ENCODE assay signal across 13 cellular contexts in the genomic region with DNA sequence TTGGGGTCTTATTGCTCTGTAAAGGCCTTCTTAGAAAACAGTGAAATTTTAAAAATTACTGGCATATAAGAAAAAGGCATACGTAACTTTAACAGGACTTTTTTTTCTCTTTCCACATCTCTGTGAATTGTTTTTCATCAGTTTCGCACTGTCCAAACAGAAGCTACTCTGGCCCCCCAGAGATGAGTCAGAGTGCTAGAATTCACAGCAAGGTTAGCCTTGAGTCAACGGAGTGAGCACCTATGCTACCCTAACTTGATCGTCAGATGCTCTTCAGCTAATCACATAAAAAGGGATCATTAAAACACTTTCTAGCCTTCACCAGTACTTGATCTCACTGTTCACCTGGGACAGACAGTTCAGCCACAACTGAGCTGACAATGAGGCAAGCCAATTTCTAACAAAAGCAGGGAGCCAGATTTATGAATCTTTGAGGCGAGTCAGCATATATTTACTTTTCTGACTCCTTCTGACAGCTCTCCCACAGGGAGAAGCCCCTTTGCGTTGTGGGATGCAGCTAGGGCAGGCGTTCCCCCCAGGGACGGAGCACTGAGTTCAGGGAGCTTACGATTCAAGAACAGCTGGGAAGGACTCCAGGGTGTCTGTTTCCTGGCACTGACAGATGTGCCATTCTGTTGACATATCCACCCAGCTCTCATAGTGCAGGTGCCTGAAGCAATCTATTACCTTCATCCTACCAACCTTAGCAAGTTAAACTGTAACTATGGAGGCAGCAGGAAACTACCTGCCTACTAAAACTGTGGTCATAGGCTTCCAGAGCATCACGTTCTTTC. TPM values are rescaled to one million over a fixed set of nuclear protein-coding genes. Genes with fewer than 3 reads are reported as not detected.
DNase-seq lines count a peak whose midpoint lies in the region; ATAC-seq and TF ChIP-seq lines count a peak whose summit lies in the region.
"Had no signal": no experiment of that assay in that cellular context is flagged by ENCODE, and none has a peak within 500 bp of the region (broad histone marks: within the 10 kb centered on the region; RNA-seq: fewer than 3 reads in every experiment).

No MANE protein-coding gene starts in this region.

- 44 to 63% (median 51%) methylated on average over 10 of the region's 10 CpGs for WGBS in psoas muscle, 3 donors

- H3K27ac Mint-ChIP-seq in HFFc6 = peak overlapping the region; percentile 44
- H3K27ac Mint-ChIP-seq: activated CD4-positive, alpha-beta T cell treated with anti-CD3 and anti-CD28 coated beads, Interleukin-2, amount 10 ng/mL, durations not matched to agents 7 days and 5 days had no signal

- no peak overlapping the region for H3K4me3 Mint-ChIP-seq in HFFc6
- H3K4me3 Mint-ChIP-seq: activated CD4-positive, alpha-beta T cell treated with anti-CD3 and anti-CD28 coated beads, Interleukin-2, amount 10 ng/mL, durations not matched to agents 7 days and 5 days had no signal

- TF ChIP-seq CTCF in HFFc6 (IDR thresholded peaks at IDR 0.05) (no peak), colonic mucosa (IDR thresholded peaks at IDR 0.05) (no peak), psoas muscle (IDR thresholded peaks at IDR 0.05) (no peak)

- peaks cover 2% of the 10 kb centered on the region; the same call in 1 of the 2 replicates for H3K27me3 Mint-ChIP-seq in HFFc6 (ENCODE audit: insufficient read depth)
- H3K27me3 Mint-ChIP-seq: activated CD4-positive, alpha-beta T cell treated with anti-CD3 and anti-CD28 coated beads, Interleukin-2, amount 10 ng/mL, durations not matched to agents 7 days and 5 days had no signal

- no peaks in the 10 kb centered on the region for H3K9me3 ChIP-seq in colonic mucosa
- no peaks in the 10 kb centered on the region for H3K9me3 ChIP-seq in psoas muscle

- H3K27me3 ChIP-seq in colonic mucosa (no peaks in the 10 kb centered on the region), psoas muscle (ENCODE audit: insufficient read depth in 3 of 3, low read length in 2 of 3) (no peaks in the 10 kb centered on the region)

- intact Hi-C loops in colonic mucosa (cut with DNase I) = loop anchor here (10.0 kb wide), 1 partner anchor 138 kb away; a partner anchor contains a TSS
- intact Hi-C loops in psoas muscle (cut with DNase I) = loop anchor here in 1 of 2 donors (10.0 kb wide), 1 partner anchor 438 kb away; no protein-coding TSS in a partner anchor

- H3K4me1 ChIP-seq in colonic mucosa (peaks cover 3% of the 10 kb centered on the region), psoas muscle (peaks cover 71% of the 10 kb centered on the region)

- H3K9ac ChIP-seq in colonic mucosa (ENCODE audit: low read depth in 2 of 2, low read length in 2 of 2) = peak overlapping the region in 1 of 2 donors; percentile 52

- peaks cover 37% of the 10 kb centered on the region for H3K4me1 Mint-ChIP-seq in HFFc6 (ENCODE audit: low read depth)

- DNase-seq in HFFc6 (no peak), NCI-H446 treated with DMSO at 0.1 percent for 48 hours (lab: John Stamatoyannopoulos, UW) (peak; percentile 41), colonic mucosa (peak; percentile 70), psoas muscle (no peak), NCI-H1436 (lab: John Stamatoyannopoulos, UW) (no peak), NCI-H187 (lab: John Stamatoyannopoulos, UW) (no peak)
- DNase-seq: activated CD4-positive, alpha-beta T cell treated with anti-CD3 and anti-CD28 coated beads, Interleukin-2, amount 10 ng/mL, durations not matched to agents 7 days and 5 days; GDM1; KG1 had no signal

- H3K27ac ChIP-seq in colonic mucosa = peak overlapping the region; percentile 64
- peak overlapping the region; percentile 66 for H3K27ac ChIP-seq in psoas muscle
- H3K27ac ChIP-seq: skin epidermis had no signal

- no peaks in the 10 kb centered on the region for H3K36me3 ChIP-seq in colonic mucosa
- H3K36me3 ChIP-seq in psoas muscle (ENCODE audit: insufficient read depth in 1 of 2, low read depth in 1 of 2) = peaks cover 5 to 27% of the 10 kb centered on the region in 2 donors

- no peak overlapping the region for H3K4me3 ChIP-seq in colonic mucosa
- H3K4me3 ChIP-seq in psoas muscle = peak overlapping the region; percentile 1
- H3K4me3 ChIP-seq: lung, skin epidermis had no signal

- ATAC-seq in psoas muscle (peak; percentile 58 to 82 (median 74)), HG03025 (IDR thresholded peaks at IDR 0.05; ENCODE audit: low FRiP score, unreplicated experiment) (no peak), GM21786 (IDR thresholded peaks at IDR 0.05; ENCODE audit: unreplicated experiment) (no peak)

- H3K9me3 Mint-ChIP-seq in HFFc6 = no peaks in the 10 kb centered on the region
- H3K9me3 Mint-ChIP-seq: activated CD4-positive, alpha-beta T cell treated with anti-CD3 and anti-CD28 coated beads, Interleukin-2, amount 10 ng/mL, durations not matched to agents 7 days and 5 days had no signal

- H3K36me3 Mint-ChIP-seq in HFFc6 (ENCODE audit: low read depth) = no peaks in the 10 kb centered on the region; the same call in 1 of the 2 replicates

RNA-seq across cellular contexts. Expression of a gene that starts 46.4 kb away (rescaled TPM):
- total RNA-seq in HFFc6 (2021; fragmentation: NEBNext Ultra II Directional; extraction: Animal tissue kit (Norgen Biotek cat#: 25700)) = not detected
- total RNA-seq in colonic mucosa (100 to 1,000 TPM in 1 of 2 donors, 10 to 100 TPM in 1; 71.0 to 102 TPM), psoas muscle (under 1 TPM in 2 of 4 donors, not detected in 2; 0.19 to 0.22 TPM)
- under 1 TPM; 0.03 to 0.22 (median 0.21) TPM for polyA plus RNA-seq in psoas muscle
- total RNA-seq: activated CD4-positive, alpha-beta T cell treated with anti-CD3 and anti-CD28 coated beads, Interleukin-2, amount 10 ng/mL, durations not matched to agents 7 days and 5 days had no signal

Comparison
In these comparisons a context has a peak if more than half of its experiments do, and no peak if none do; other contexts are left out.
1. DNase-seq: peak in NCI-H446 treated with DMSO at 0.1 percent for 48 hours (single experiment) and colonic mucosa (single experiment); none in HFFc6 (single experiment), psoas muscle (0 of 2), NCI-H1436 (single experiment) and NCI-H187 (0 of 2).
2. ATAC-seq: peak in psoas muscle (4 of 4); none in HG03025 (single experiment) and GM21786 (single experiment).
3. RNA of a gene that starts 46.4 kb away (total RNA-seq): 71.0 to 102 TPM in colonic mucosa; 0.19 to 0.22 TPM in psoas muscle and not detected in HFFc6; every median in the first group is over 10 times any median in the second.